Comparison of ENCODE assay signal across 8 cellular contexts in the genomic region with DNA sequence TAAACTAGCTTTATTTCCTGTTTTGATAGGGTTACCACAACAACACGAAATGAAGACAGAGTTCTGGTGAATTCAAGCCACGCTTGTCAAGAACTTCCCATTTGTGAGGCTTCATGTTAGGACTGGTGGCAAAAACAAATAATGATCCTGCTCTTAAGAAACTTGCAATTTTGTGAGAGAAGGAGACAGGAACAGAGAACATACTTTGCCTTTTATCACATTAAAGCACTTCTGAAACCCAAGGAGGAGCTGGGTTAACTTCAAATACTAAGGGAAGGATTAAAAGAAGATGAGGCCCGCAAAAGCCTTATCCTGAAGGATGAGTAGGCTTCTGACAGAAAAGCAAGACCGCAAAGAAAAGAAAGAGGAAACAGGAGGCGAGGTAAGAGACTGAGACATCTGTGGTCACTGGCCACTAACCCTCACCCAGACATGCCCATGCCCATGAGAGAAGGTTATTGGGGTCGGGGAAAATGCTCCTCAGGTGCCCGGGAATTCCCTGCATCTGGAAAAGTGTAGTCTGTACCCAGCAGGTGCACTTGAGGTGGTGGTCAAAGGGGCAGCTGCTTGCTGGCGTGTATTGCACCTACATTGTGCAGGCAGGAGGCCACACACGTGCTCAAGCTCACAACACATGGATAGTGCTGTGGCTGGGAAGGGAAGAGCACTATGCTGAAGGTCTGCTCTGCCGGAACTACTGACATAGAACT. TPM values are rescaled to one million over a fixed set of nuclear protein-coding genes. Genes with fewer than 3 reads are reported as not detected.
DNase-seq lines count a peak whose midpoint lies in the region; ATAC-seq and TF ChIP-seq lines count a peak whose summit lies in the region.

No MANE protein-coding gene starts in this region.

- H3K4me3 ChIP-seq in fibroblast of villous mesenchyme (ENCODE audit: low read depth, low read length) (no peak overlapping the region), rectal smooth muscle tissue (ENCODE audit: low read length) (no peak overlapping the region)

- H3K27ac Mint-ChIP-seq in activated CD8-positive, alpha-beta T cell treated with anti-CD3 and anti-CD28 coated beads for 36 hours: peak overlapping the region; percentile 84

- H3K4me1 ChIP-seq in rectal smooth muscle tissue (ENCODE audit: control insufficient read depth, insufficient read depth, low read length): peaks cover 9% of the 10 kb centered on the region

- POLR2A ChIA-PET in activated CD8-positive, alpha-beta T cell treated with anti-CD3 and anti-CD28 coated beads for 36 hours (lab: Charles Lee): interaction anchor here (1.0 to 1.4 kb wide), 3 partner anchors 10 to 43 kb away, joined by 3 to 7 read pairs (median 3); no protein-coding TSS in a partner anchor

- H3K9ac ChIP-seq in rectal smooth muscle tissue (ENCODE audit: low read length): no peak overlapping the region

- no peaks in the 10 kb centered on the region for H3K9me3 Mint-ChIP-seq in activated CD8-positive, alpha-beta T cell treated with anti-CD3 and anti-CD28 coated beads for 36 hours

- ATAC-seq in activated CD8-positive, alpha-beta T cell treated with anti-CD3 and anti-CD28 coated beads for 36 hours: peak; percentile 88
- ATAC-seq in GM21576 (IDR thresholded peaks at IDR 0.05; ENCODE audit: unreplicated experiment): no peak
- no peak for ATAC-seq in HG02938 (IDR thresholded peaks at IDR 0.05; ENCODE audit: unreplicated experiment)

- no peak for TF ChIP-seq CTCF in activated CD8-positive, alpha-beta T cell treated with anti-CD3 and anti-CD28 coated beads for 36 hours (IDR thresholded peaks at IDR 0.05)
- TF ChIP-seq CTCF in fibroblast of villous mesenchyme (IDR thresholded peaks at IDR 0.05; ENCODE audit: insufficient read depth, low read depth, low read length): no peak

- intact Hi-C loops in activated CD8-positive, alpha-beta T cell treated with anti-CD3 and anti-CD28 coated beads for 36 hours (cut with micrococcal nuclease): loop anchor here (10.0 kb wide), 2 partner anchors 48 to 52 kb away; partner anchors contain the start of gene MAPK1

- no peaks in the 10 kb centered on the region for H3K27me3 Mint-ChIP-seq in activated CD8-positive, alpha-beta T cell treated with anti-CD3 and anti-CD28 coated beads for 36 hours

- CTCF ChIA-PET in activated CD8-positive, alpha-beta T cell treated with anti-CD3 and anti-CD28 coated beads for 36 hours (lab: Charles Lee): interaction anchor here (1.2 kb wide), 1 partner anchor 121 kb away, joined by 6 read pairs; no protein-coding TSS in a partner anchor

- H3K27ac ChIP-seq in rectal smooth muscle tissue (ENCODE audit: low read depth, low read length): peak overlapping the region; percentile 37

- no peaks in the 10 kb centered on the region for H3K36me3 ChIP-seq in rectal smooth muscle tissue (ENCODE audit: control insufficient read depth, insufficient read depth, low read length)

- H3K4me1 Mint-ChIP-seq in activated CD8-positive, alpha-beta T cell treated with anti-CD3 and anti-CD28 coated beads for 36 hours (ENCODE audit: low read depth): peaks cover 64% of the 10 kb centered on the region

- no peaks in the 10 kb centered on the region for H3K27me3 ChIP-seq in rectal smooth muscle tissue (ENCODE audit: control insufficient read depth, insufficient read depth, low read length)

- DNase-seq in NCI-H510A treated with DMSO at 0.1 percent for 48 hours (lab: John Stamatoyannopoulos, UW) (peak; percentile 28), NCI-H510A (lab: John Stamatoyannopoulos, UW) (no peak), LHCN-M2 (ENCODE audit: low read depth) (peak; percentile 94), fibroblast of villous mesenchyme (ENCODE audit: low read depth) (peak; percentile 92)
- DNase-seq in activated CD8-positive, alpha-beta T cell treated with anti-CD3 and anti-CD28 coated beads for 36 hours: peak; percentile 37

- peak overlapping the region; percentile 46 for H3K4me3 Mint-ChIP-seq in activated CD8-positive, alpha-beta T cell treated with anti-CD3 and anti-CD28 coated beads for 36 hours

- peaks cover 7% of the 10 kb centered on the region for H3K36me3 Mint-ChIP-seq in activated CD8-positive, alpha-beta T cell treated with anti-CD3 and anti-CD28 coated beads for 36 hours (ENCODE audit: low read depth)

RNA-seq across cellular contexts. Expression of gene MAPK1, which starts 50.5 kb away (rescaled TPM):
- 65.1 and 92.5 TPM in 2 replicates for total RNA-seq in LHCN-M2 (2014; rRNA removed)
- 65.0 TPM for polyA plus RNA-seq in LHCN-M2 (2012)
- 10 to 100 TPM; 87.1 to 93.4 TPM for total RNA-seq in activated CD8-positive, alpha-beta T cell treated with anti-CD3 and anti-CD28 coated beads for 36 hours
- total RNA-seq in fibroblast of villous mesenchyme: 38.7 and 51.8 TPM in 2 replicates
